Comparison of ENCODE assay signal across 8 cellular contexts in genomic region chr16:46883690-46884512, GRCh38. TPM values are rescaled to one million over a fixed set of nuclear protein-coding genes. Genes with fewer than 3 reads are reported as not detected.
DNase-seq lines count a peak whose midpoint lies in the region; ATAC-seq and TF ChIP-seq lines count a peak whose summit lies in the region.

GPT2 (plus strand) TSS chr16:46884362; CDS start chr16:46884716, 354 bp downstream.

- WGBS in prostate gland, result 0% methylated on average over 56 of the region's 75 CpGs

- peaks cover 18% of the 10 kb centered on the region for H3K4me1 Mint-ChIP-seq in T-helper 1 cell treated with Interleukin-12 subunit alpha and Interleukin-12 subunit beta and Interleukin-4 antibody, amounts not matched to agents 30 μg/mL and 1 μg/mL, for 36 hours (ENCODE audit: low read depth)

- no peaks in the 10 kb centered on the region for H3K9me3 ChIP-seq in prostate gland

- H3K27ac Mint-ChIP-seq in T-helper 1 cell treated with Interleukin-12 subunit alpha and Interleukin-12 subunit beta and Interleukin-4 antibody, amounts not matched to agents 30 μg/mL and 1 μg/mL, for 36 hours, result peak within 1 kb of the TSS; percentile 85

- peaks cover 27% of the 10 kb centered on the region for H3K27me3 Mint-ChIP-seq in T-helper 1 cell treated with Interleukin-12 subunit alpha and Interleukin-12 subunit beta and Interleukin-4 antibody, amounts not matched to agents 30 μg/mL and 1 μg/mL, for 36 hours (ENCODE audit: low read depth)

- TF ChIP-seq CTCF in GM13977 (IDR thresholded peaks at IDR 0.05; ENCODE audit: extremely low read depth, insufficient read depth, missing control alignments), result no peak
- peak in 3 of 4 experiments; percentile 9 to 58 (median 57) for TF ChIP-seq CTCF in prostate gland (IDR thresholded peaks at IDR 0.05)

- intact Hi-C loops in left ventricle myocardium superior (cut with micrococcal nuclease), result no loop called here
- intact Hi-C loops in prostate gland (cut with DNase I), result no loop called here

- peak within 1 kb of the TSS; percentile 87 for H3K4me3 Mint-ChIP-seq in T-helper 1 cell treated with Interleukin-12 subunit alpha and Interleukin-12 subunit beta and Interleukin-4 antibody, amounts not matched to agents 30 μg/mL and 1 μg/mL, for 36 hours

- H3K27me3 ChIP-seq in prostate gland (replicated peaks; ENCODE audit: insufficient read depth), result no peaks in the 10 kb centered on the region

- H3K9me3 Mint-ChIP-seq in T-helper 1 cell treated with Interleukin-12 subunit alpha and Interleukin-12 subunit beta and Interleukin-4 antibody, amounts not matched to agents 30 μg/mL and 1 μg/mL, for 36 hours, result no peaks in the 10 kb centered on the region

- no peaks in the 10 kb centered on the region for H3K36me3 Mint-ChIP-seq in T-helper 1 cell treated with Interleukin-12 subunit alpha and Interleukin-12 subunit beta and Interleukin-4 antibody, amounts not matched to agents 30 μg/mL and 1 μg/mL, for 36 hours (ENCODE audit: low read depth)

- H3K4me1 ChIP-seq in prostate gland (replicated peaks), result peaks cover 4% of the 10 kb centered on the region

- H3K27ac ChIP-seq in angular gyrus (ENCODE audit: low read depth, low read length) (peak within 1 kb of the TSS; percentile 79), prostate gland (peak within 1 kb of the TSS; percentile 85 to 90)

- peak; percentile 98 for ATAC-seq in HG02852 (IDR thresholded peaks at IDR 0.05; ENCODE audit: unreplicated experiment)
- peak; percentile 99 for ATAC-seq in left ventricle myocardium superior

- in situ Hi-C loops in GM13977 (cut with MboI; ENCODE audit: low pct_unique_long_range_greater_than_20kb, low sequenced_read_pairs, unreplicated experiment), result no loop called here

- H3K36me3 ChIP-seq in prostate gland, result no peaks in the 10 kb centered on the region

- peak; percentile 48 for TF ChIP-seq POLR2A in prostate gland (IDR thresholded peaks at IDR 0.05)

- DNase-seq in GM13977 (ENCODE audit: low spot score) (peak; percentile 92), NCI-H146 (lab: John Stamatoyannopoulos, UW) (peak; percentile 96), left ventricle myocardium superior (peak; percentile 99), prostate gland (ENCODE audit: low spot score) (peak; percentile 99), ureter (ENCODE audit: low spot score) (peak; percentile 94)

- peak within 1 kb of the TSS; percentile 78 to 84 for H3K4me3 ChIP-seq in prostate gland

RNA-seq across cellular contexts. Expression of gene GPT2, which starts in this region (rescaled TPM):
- total RNA-seq in left ventricle myocardium superior, result 27.9 TPM
- total RNA-seq in prostate gland, result 10 to 100 TPM; 49.8 to 64.6 TPM
- total RNA-seq in ureter, result 34.2 TPM

Comparison
In these comparisons a context has a peak if more than half of its experiments do, and no peak if none do; other contexts are left out.
1. Peak in every context shown above with its lines: DNase-seq, ATAC-seq, H3K4me3 ChIP-seq and H3K27ac ChIP-seq.